9 cellular contexts compared by ENCODE assay signal in the genomic region with DNA sequence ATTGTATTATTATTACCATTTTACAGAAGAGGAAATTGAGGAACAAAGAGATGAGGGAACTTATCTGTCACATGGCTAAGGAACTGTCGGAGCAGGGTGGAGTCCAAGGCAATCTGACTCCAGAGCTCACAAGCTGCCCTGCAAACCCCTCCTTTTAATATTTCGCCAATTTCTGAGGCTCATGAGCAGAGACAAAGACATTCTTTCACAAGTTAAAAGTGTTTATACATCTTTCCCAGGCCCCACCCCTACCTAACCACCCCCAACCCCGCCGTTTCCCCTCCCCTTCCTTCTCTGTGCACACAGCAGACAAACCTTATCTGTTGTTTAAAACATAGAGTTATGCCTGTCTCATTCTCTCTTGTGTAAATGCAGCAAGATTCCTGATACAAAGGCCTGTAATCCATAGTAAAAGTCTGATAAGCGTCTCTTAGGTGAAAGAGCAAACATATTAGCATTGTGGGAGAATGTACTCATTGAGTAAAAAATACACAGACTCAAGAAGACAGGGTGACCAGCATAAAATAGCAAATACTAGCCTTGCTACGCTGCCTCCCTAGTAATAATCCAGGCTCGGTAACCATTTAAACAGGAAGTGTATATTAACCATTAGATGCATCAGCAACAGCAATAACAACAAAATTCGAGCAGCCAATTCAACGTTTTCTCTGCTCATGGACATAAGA. TPM values are rescaled to one million over a fixed set of nuclear protein-coding genes. Genes with fewer than 3 reads are reported as not detected.
DNase-seq lines count a peak whose midpoint lies in the region; ATAC-seq and TF ChIP-seq lines count a peak whose summit lies in the region.
"Had no signal": no experiment of that assay in that cellular context is flagged by ENCODE, and none has a peak within 500 bp of the region (broad histone marks: within the 10 kb centered on the region; RNA-seq: fewer than 3 reads in every experiment).

No MANE protein-coding gene starts in this region.

- peaks cover 33% of the 10 kb centered on the region for H3K4me1 Mint-ChIP-seq in activated T-cell treated with anti-CD3 and anti-CD28 coated beads, Interleukin-2, amount 50 U/mL, for 72 hours (ENCODE audit: low read depth)
- peaks cover 33% of the 10 kb centered on the region for H3K4me1 Mint-ChIP-seq in endothelial cell (ENCODE audit: unreplicated experiment)

- intact Hi-C loops in left colon (cut with DNase I, micrococcal nuclease): no loop called here

- peaks cover 0 to 3% of the 10 kb centered on the region in 2 donors for H3K36me3 Mint-ChIP-seq in activated T-cell treated with anti-CD3 and anti-CD28 coated beads, Interleukin-2, amount 50 U/mL, for 72 hours (ENCODE audit: insufficient read depth in 2 of 2)
- no peaks in the 10 kb centered on the region for H3K36me3 Mint-ChIP-seq in endothelial cell (ENCODE audit: low read depth, unreplicated experiment)

- no peaks in the 10 kb centered on the region for H3K36me3 ChIP-seq in thymus (ENCODE audit: control insufficient read depth, insufficient read depth)

- no peaks in the 10 kb centered on the region for H3K4me1 ChIP-seq in thymus (ENCODE audit: control insufficient read depth, insufficient read depth, low read length)

- no peaks in the 10 kb centered on the region for H3K9me3 ChIP-seq in thymus (ENCODE audit: control insufficient read depth)

- H3K27ac Mint-ChIP-seq in activated T-cell treated with anti-CD3 and anti-CD28 coated beads, Interleukin-2, amount 50 U/mL, for 72 hours: peak overlapping the region; percentile 89
- H3K27ac Mint-ChIP-seq in endothelial cell (ENCODE audit: unreplicated experiment): no peak overlapping the region

- H3K27ac ChIP-seq in thymus (ENCODE audit: low read depth) (peak overlapping the region; percentile 18), caudate nucleus (ENCODE audit: low read depth, low read length) (no peak overlapping the region)

- 76% methylated on average over 9 of the region's 9 CpGs for WGBS in thymus

- no peak overlapping the region for H3K4me3 ChIP-seq in thymus (ENCODE audit: low read length)

- DNase-seq in activated effector memory CD4-positive, alpha-beta T cell treated with Interleukin-2 at 50 U/mL for 16 hours: peak; percentile 37
- no peak for DNase-seq in activated effector memory CD4-positive, alpha-beta T cell treated with anti-CD3 and anti-CD28 coated beads, Interleukin-2, amount 50 U/mL, for 16 hours
- DNase-seq in activated T-cell treated with anti-CD3 and anti-CD28 coated beads, Interleukin-2, amount 50 U/mL, for 72 hours: no peak
- peak; percentile 40 to 67 for DNase-seq in left colon
- DNase-seq in caudate nucleus (lab: John Stamatoyannopoulos, UW): no peak
- no peak for DNase-seq in endothelial cell (ENCODE audit: low spot score)
- DNase-seq: left cardiac atrium had no signal

- H3K9me3 Mint-ChIP-seq in activated T-cell treated with anti-CD3 and anti-CD28 coated beads, Interleukin-2, amount 50 U/mL, for 72 hours: no peaks in the 10 kb centered on the region
- H3K9me3 Mint-ChIP-seq in endothelial cell (ENCODE audit: unreplicated experiment): no peaks in the 10 kb centered on the region

- H3K4me3 Mint-ChIP-seq in activated T-cell treated with anti-CD3 and anti-CD28 coated beads, Interleukin-2, amount 50 U/mL, for 72 hours: peak overlapping the region; percentile 45 to 86
- H3K4me3 Mint-ChIP-seq in endothelial cell (ENCODE audit: unreplicated experiment): no peak overlapping the region

- H3K27me3 Mint-ChIP-seq in activated T-cell treated with anti-CD3 and anti-CD28 coated beads, Interleukin-2, amount 50 U/mL, for 72 hours (ENCODE audit: low read depth): no peaks in the 10 kb centered on the region
- no peaks in the 10 kb centered on the region for H3K27me3 Mint-ChIP-seq in endothelial cell (ENCODE audit: unreplicated experiment)

- ATAC-seq in activated T-cell treated with anti-CD3 and anti-CD28 coated beads, Interleukin-2, amount 50 U/mL, for 72 hours (replicated peaks in 1 of 2): peak in 1 of 2 donors; percentile 40
- ATAC-seq in left colon (peak; percentile 77), GM19397 (IDR thresholded peaks at IDR 0.05; ENCODE audit: unreplicated experiment) (no peak)

- TF ChIP-seq CTCF in endothelial cell (IDR thresholded peaks at IDR 0.05; ENCODE audit: unreplicated experiment): no peak

- H3K27me3 ChIP-seq in thymus (ENCODE audit: control insufficient read depth, insufficient read depth): no peaks in the 10 kb centered on the region

RNA-seq across cellular contexts. Expression of a gene that starts 44.2 kb away (rescaled TPM):
- 1 to 10 TPM; 3.4 to 6.6 TPM for total RNA-seq in activated T-cell treated with anti-CD3 and anti-CD28 coated beads, Interleukin-2, amount 50 U/mL, for 72 hours
- total RNA-seq in left colon (10 to 100 TPM; 16.5 to 21.2 TPM), endothelial cell (ENCODE audit: unreplicated experiment) (62.0 TPM)
- 7.8 TPM for polyA plus RNA-seq in thymus

Comparison
In these comparisons a context has a peak if more than half of its experiments do, and no peak if none do; other contexts are left out.
1. DNase-seq: peak in activated effector memory CD4-positive, alpha-beta T cell treated with Interleukin-2 at 50 U/mL for 16 hours (single experiment) and left colon (2 of 2); none in activated effector memory CD4-positive, alpha-beta T cell treated with anti-CD3 and anti-CD28 coated beads, Interleukin-2, amount 50 U/mL, for 16 hours (single experiment), activated T-cell treated with anti-CD3 and anti-CD28 coated beads, Interleukin-2, amount 50 U/mL, for 72 hours (0 of 2), caudate nucleus (0 of 61) and endothelial cell (single experiment).